In the genomic region with DNA sequence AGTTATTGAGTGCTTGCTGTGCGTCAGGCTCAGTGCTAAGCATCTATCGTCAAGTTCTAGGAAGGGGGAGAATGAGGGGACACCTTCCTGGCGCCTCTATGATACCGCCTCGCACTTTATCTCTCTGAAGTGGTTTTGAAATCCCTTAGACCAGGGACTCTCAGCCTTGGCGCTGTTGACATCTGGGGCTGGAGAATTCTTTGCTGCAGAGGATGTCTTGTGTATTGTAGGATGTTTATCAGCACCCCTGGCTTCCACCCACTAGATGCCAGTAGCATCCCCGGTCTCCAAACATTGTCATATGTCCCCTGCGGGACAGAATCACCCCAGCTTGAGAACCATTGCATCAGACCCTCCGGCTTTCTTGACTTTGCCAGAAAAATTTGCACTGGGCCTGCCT, we compare ENCODE assay signal across 33 cellular contexts.
"Had no signal": no experiment of that assay in that cellular context is flagged by ENCODE, and none has a peak within 500 bp of the region (broad histone marks: within the 10 kb centered on the region; RNA-seq: fewer than 3 reads in every experiment).

No MANE protein-coding gene starts in this region.

- DNase-seq: activated B cell treated with CpG ODN at 0.5 μM for 24 hours; activated CD4-positive, alpha-beta T cell treated with anti-CD3 and anti-CD28 coated beads for 48 hours; activated CD4-positive, alpha-beta T cell treated with anti-CD3 and anti-CD28 coated beads, Interleukin-2, amount 50 U/mL, for 1 hour; activated CD4-positive, alpha-beta T cell treated with anti-CD3 and anti-CD28 coated beads, Interleukin-2, amount 50 U/mL, for 48 hours; activated CD8-positive, alpha-beta T cell treated with anti-CD3 and anti-CD28 coated beads for 36 hours; activated effector memory CD4-positive, alpha-beta T cell treated with anti-CD3 and anti-CD28 coated beads, Interleukin-2, amount 50 U/mL, for 16 hours; activated naive CD4-positive, alpha-beta T cell treated with anti-CD3 and anti-CD28 coated beads for 36 hours; activated naive CD8-positive, alpha-beta T cell treated with anti-CD3 and anti-CD28 coated beads for 36 hours; activated naive CD8-positive, alpha-beta T cell treated with anti-CD3 and anti-CD28 coated beads, Interleukin-2, amount 50 U/mL, for 24 hours; activated T-cell treated with anti-CD3 and anti-CD28 coated beads, Interleukin-2, amount 50 U/mL, for 1 hour; activated T-cell treated with anti-CD3 and anti-CD28 coated beads, Interleukin-2, amount 50 U/mL, for 48 hours; adrenal gland; amygdala; aorta; body of pancreas; caudate nucleus; cortex of kidney; dermis blood vessel endothelial cell; effector CD4-positive, alpha-beta T cell; effector memory CD8-positive, alpha-beta T cell; foreskin fibroblast; head of caudate nucleus; T-helper 1 cell; T-helper 17 cell; T1000; WERI-Rb-1 had no signal

- H3K27me3 Mint-ChIP-seq: activated B cell treated with CpG ODN at 0.5 μM for 24 hours; activated CD8-positive, alpha-beta T cell treated with anti-CD3 and anti-CD28 coated beads for 36 hours; activated naive CD4-positive, alpha-beta T cell treated with anti-CD3 and anti-CD28 coated beads, Interleukin-2, amount 50 U/mL, for 24 hours; activated naive CD8-positive, alpha-beta T cell treated with anti-CD3 and anti-CD28 coated beads for 36 hours; activated naive CD8-positive, alpha-beta T cell treated with anti-CD3 and anti-CD28 coated beads, Interleukin-2, amount 50 U/mL, for 24 hours; effector memory CD8-positive, alpha-beta T cell; T-helper 17 cell had no signal

- H3K27me3 ChIP-seq: adrenal gland, body of pancreas had no signal

- H3K4me3 Mint-ChIP-seq: activated B cell treated with CpG ODN at 0.5 μM for 24 hours; activated CD8-positive, alpha-beta T cell treated with anti-CD3 and anti-CD28 coated beads for 36 hours; activated naive CD4-positive, alpha-beta T cell treated with anti-CD3 and anti-CD28 coated beads for 36 hours; activated naive CD4-positive, alpha-beta T cell treated with anti-CD3 and anti-CD28 coated beads, Interleukin-2, amount 50 U/mL, for 24 hours; activated naive CD8-positive, alpha-beta T cell treated with anti-CD3 and anti-CD28 coated beads for 36 hours; activated naive CD8-positive, alpha-beta T cell treated with anti-CD3 and anti-CD28 coated beads, Interleukin-2, amount 50 U/mL, for 24 hours; activated T-helper 1 cell treated with anti-CD3 and anti-CD28 coated beads, Interleukin-12 subunit alpha, Interleukin-12 subunit beta, Interleukin-2, Interleukin-4 antibody, amounts not matched to agents 30 ng/mL and 10 ng/mL and 1 ng/mL, durations not matched to agents 14 hours and 24 hours and 36 hours; effector memory CD8-positive, alpha-beta T cell; T-helper 17 cell; T-helper 2 cell treated with Interferon-gamma antibody and Interleukin-4, amounts not matched to agents 5 μg/mL and 100 μg/mL, for 36 hours had no signal

- ATAC-seq: activated CD4-positive, CD25-positive, alpha-beta regulatory T cell treated with anti-CD3 and anti-CD28 coated beads, Interleukin-2, amount 50 U/mL, for 24 hours; activated CD8-positive, alpha-beta T cell treated with anti-CD3 and anti-CD28 coated beads for 36 hours; activated naive CD8-positive, alpha-beta T cell treated with anti-CD3 and anti-CD28 coated beads, Interleukin-2, amount 50 U/mL, for 24 hours; body of pancreas; effector memory CD8-positive, alpha-beta T cell; esophagus mucosa; T-helper 17 cell had no signal

- H3K9me3 Mint-ChIP-seq: activated B cell treated with CpG ODN at 0.5 μM for 24 hours; activated CD8-positive, alpha-beta T cell treated with anti-CD3 and anti-CD28 coated beads for 36 hours; activated naive CD4-positive, alpha-beta T cell treated with anti-CD3 and anti-CD28 coated beads for 36 hours; activated naive CD4-positive, alpha-beta T cell treated with anti-CD3 and anti-CD28 coated beads, Interleukin-2, amount 50 U/mL, for 24 hours; activated naive CD8-positive, alpha-beta T cell treated with anti-CD3 and anti-CD28 coated beads for 36 hours; activated naive CD8-positive, alpha-beta T cell treated with anti-CD3 and anti-CD28 coated beads, Interleukin-2, amount 50 U/mL, for 24 hours; effector memory CD8-positive, alpha-beta T cell; T-helper 2 cell treated with Interferon-gamma antibody and Interleukin-4, amounts not matched to agents 5 μg/mL and 100 μg/mL, for 36 hours had no signal

- H3K27ac ChIP-seq: adrenal gland, body of pancreas, epithelial cell of prostate, WERI-Rb-1 had no signal

- H3K27ac Mint-ChIP-seq: activated B cell treated with CpG ODN at 0.5 μM for 24 hours; activated CD8-positive, alpha-beta T cell treated with anti-CD3 and anti-CD28 coated beads for 36 hours; activated naive CD4-positive, alpha-beta T cell treated with anti-CD3 and anti-CD28 coated beads for 36 hours; activated naive CD4-positive, alpha-beta T cell treated with anti-CD3 and anti-CD28 coated beads, Interleukin-2, amount 50 U/mL, for 24 hours; activated naive CD8-positive, alpha-beta T cell treated with anti-CD3 and anti-CD28 coated beads for 36 hours; activated naive CD8-positive, alpha-beta T cell treated with anti-CD3 and anti-CD28 coated beads, Interleukin-2, amount 50 U/mL, for 24 hours; activated T-helper 1 cell treated with anti-CD3 and anti-CD28 coated beads, Interleukin-12 subunit alpha, Interleukin-12 subunit beta, Interleukin-2, Interleukin-4 antibody, amounts not matched to agents 30 ng/mL and 10 ng/mL and 1 ng/mL, durations not matched to agents 14 hours and 24 hours and 36 hours; activated T-helper 2 cell treated with anti-CD3 and anti-CD28 coated beads, Interferon-gamma antibody, Interleukin-2, Interleukin-4, amounts not matched to agents 10 μg/mL and 5 μg/mL and 100 μg/mL, durations not matched to agents 14 hours and 24 hours and 36 hours; effector memory CD8-positive, alpha-beta T cell; T-helper 17 cell; T-helper 2 cell treated with Interferon-gamma antibody and Interleukin-4, amounts not matched to agents 5 μg/mL and 100 μg/mL, for 36 hours had no signal

- H3K36me3 ChIP-seq: adrenal gland, WERI-Rb-1 had no signal

- H3K4me3 ChIP-seq: adrenal gland, body of pancreas had no signal

- H3K9me3 ChIP-seq: adrenal gland, body of pancreas had no signal
